11 cellular contexts compared by ENCODE assay signal in genomic region chr1:11061652-11062365, GRCh38. TPM values are rescaled to one million over a fixed set of nuclear protein-coding genes. Genes with fewer than 3 reads are reported as not detected.
DNase-seq lines count a peak whose midpoint lies in the region; ATAC-seq and TF ChIP-seq lines count a peak whose summit lies in the region.
"Had no signal": no experiment of that assay in that cellular context is flagged by ENCODE, and none has a peak within 500 bp of the region (broad histone marks: within the 10 kb centered on the region; RNA-seq: fewer than 3 reads in every experiment).

No MANE protein-coding gene starts in this region.

- no peaks in the 10 kb centered on the region for H4K20me1 ChIP-seq in KMS-11 (ENCODE audit: insufficient read depth)

- peak; percentile 17 for DNase-seq in activated CD4-positive, CD25-positive, alpha-beta regulatory T cell treated with anti-CD3 and anti-CD28 coated beads, Interleukin-2, amount 50 U/mL, for 72 hours
- no peak for DNase-seq in activated naive CD8-positive, alpha-beta T cell treated with anti-CD3 and anti-CD28 coated beads, Interleukin-2, amount 10 ng/mL, durations not matched to agents 7 days and 5 days
- no peak for DNase-seq in neural crest cell (ENCODE audit: low read depth, low spot score)
- DNase-seq in left lung: no peak
- DNase-seq in kidney tubule cell (ENCODE audit: low spot score): no peak
- DNase-seq: NCI-H2081 had no signal

- H3K4me1 Mint-ChIP-seq in activated naive CD8-positive, alpha-beta T cell treated with anti-CD3 and anti-CD28 coated beads, Interleukin-2, amount 10 ng/mL, durations not matched to agents 7 days and 5 days: peaks cover 33% of the 10 kb centered on the region
- H3K4me1 Mint-ChIP-seq in neural crest cell: peaks cover 30% of the 10 kb centered on the region

- H3K9me3 ChIP-seq in left lung: no peaks in the 10 kb centered on the region

- no peaks in the 10 kb centered on the region for H3K27me3 Mint-ChIP-seq in activated naive CD8-positive, alpha-beta T cell treated with anti-CD3 and anti-CD28 coated beads, Interleukin-2, amount 10 ng/mL, durations not matched to agents 7 days and 5 days
- H3K27me3 Mint-ChIP-seq in neural crest cell (ENCODE audit: low read depth): no peaks in the 10 kb centered on the region

- intact Hi-C loops in left lung (cut with DNase I): no loop called here

- peak overlapping the region; percentile 56 for H3K27ac ChIP-seq in KMS-11
- H3K27ac ChIP-seq in left lung: no peak overlapping the region

- TF ChIP-seq CTCF in KMS-11 (conservative IDR thresholded peaks at IDR 0.05; ENCODE audit: low read depth, low read length) (no peak), neural crest cell (conservative IDR thresholded peaks at IDR 0.05) (no peak), left lung (IDR thresholded peaks at IDR 0.05) (no peak)

- H3K79me2 ChIP-seq in KMS-11 (ENCODE audit: insufficient read depth, low read depth): peaks cover 40% of the 10 kb centered on the region

- peak overlapping the region; percentile 94 for H3K27ac Mint-ChIP-seq in activated naive CD8-positive, alpha-beta T cell treated with anti-CD3 and anti-CD28 coated beads, Interleukin-2, amount 10 ng/mL, durations not matched to agents 7 days and 5 days
- peak overlapping the region; percentile 46 for H3K27ac Mint-ChIP-seq in neural crest cell (ENCODE audit: unreplicated experiment)

- peak overlapping the region; percentile 61 for H3K4me2 ChIP-seq in KMS-11

- POLR2A ChIA-PET in activated naive CD8-positive, alpha-beta T cell treated with anti-CD3 and anti-CD28 coated beads, Interleukin-2, amount 10 ng/mL, durations not matched to agents 7 days and 5 days (lab: Charles Lee): interaction anchor here (1.3 to 4.2 kb wide), 6 partner anchors 8 to 846 kb away, joined by 4 to 28 read pairs (median 12); partner anchors contain the start of genes EXOSC10 and TARDBP

- peaks cover 12% of the 10 kb centered on the region; the same call in 1 of the 2 replicates for H3K36me3 ChIP-seq in KMS-11 (ENCODE audit: insufficient read depth)
- peaks cover 0 to 47% of the 10 kb centered on the region in 2 donors for H3K36me3 ChIP-seq in left lung

- H3K36me3 Mint-ChIP-seq in activated naive CD8-positive, alpha-beta T cell treated with anti-CD3 and anti-CD28 coated beads, Interleukin-2, amount 10 ng/mL, durations not matched to agents 7 days and 5 days: peaks cover 21% of the 10 kb centered on the region
- H3K36me3 Mint-ChIP-seq in neural crest cell (ENCODE audit: low read depth): peaks cover 16% of the 10 kb centered on the region

- H3K9ac ChIP-seq in KMS-11: peak overlapping the region; percentile 80; the same call in 1 of the 2 replicates

- H3K4me1 ChIP-seq in KMS-11 (ENCODE audit: low read depth, poor library complexity, severe bottlenecking): peaks cover 46% of the 10 kb centered on the region
- H3K4me1 ChIP-seq in left lung: peaks cover 14 to 31% of the 10 kb centered on the region in 2 donors

- H2AFZ ChIP-seq in KMS-11 (ENCODE audit: low read depth): no peak overlapping the region

- no peaks in the 10 kb centered on the region for H3K9me3 Mint-ChIP-seq in activated naive CD8-positive, alpha-beta T cell treated with anti-CD3 and anti-CD28 coated beads, Interleukin-2, amount 10 ng/mL, durations not matched to agents 7 days and 5 days
- no peaks in the 10 kb centered on the region for H3K9me3 Mint-ChIP-seq in neural crest cell

- H3K27me3 ChIP-seq in KMS-11 (ENCODE audit: insufficient read depth, low read depth): no peaks in the 10 kb centered on the region
- no peaks in the 10 kb centered on the region for H3K27me3 ChIP-seq in left lung

- H3K4me3 ChIP-seq in KMS-11 (IDR thresholded peaks at IDR 0.05; ENCODE audit: insufficient read depth, low read depth, low read length) (no peak overlapping the region), left lung (no peak overlapping the region)

- H3K4me3 Mint-ChIP-seq in activated naive CD8-positive, alpha-beta T cell treated with anti-CD3 and anti-CD28 coated beads, Interleukin-2, amount 10 ng/mL, durations not matched to agents 7 days and 5 days: peak overlapping the region; percentile 91
- peak overlapping the region; percentile 93 for H3K4me3 Mint-ChIP-seq in neural crest cell

- no peak for ATAC-seq in activated CD4-positive, CD25-positive, alpha-beta regulatory T cell treated with anti-CD3 and anti-CD28 coated beads, Interleukin-2, amount 50 U/mL, for 24 hours
- no peak for ATAC-seq in activated naive CD8-positive, alpha-beta T cell treated with anti-CD3 and anti-CD28 coated beads, Interleukin-2, amount 10 ng/mL, durations not matched to agents 7 days and 5 days (ENCODE audit: low read depth)
- no peak for ATAC-seq in left lung
- no peak for ATAC-seq in HG03439 (IDR thresholded peaks at IDR 0.05; ENCODE audit: unreplicated experiment)

RNA-seq across cellular contexts. Expression of gene SRM, which starts 2.0 kb away (rescaled TPM):
- total RNA-seq in activated naive CD8-positive, alpha-beta T cell treated with anti-CD3 and anti-CD28 coated beads, Interleukin-2, amount 10 ng/mL, durations not matched to agents 7 days and 5 days: 10 to 100 TPM; 72.3 to 85.0 TPM
- 147 and 152 TPM in 2 replicates for total RNA-seq in neural crest cell
- total RNA-seq in left lung: 100 to 1,000 TPM in 1 of 2 donors, 10 to 100 TPM in 1; 67.1 to 123 TPM

RNA-seq across cellular contexts. Expression of gene MASP2, which starts 14.8 kb away (rescaled TPM):
- total RNA-seq in activated naive CD8-positive, alpha-beta T cell treated with anti-CD3 and anti-CD28 coated beads, Interleukin-2, amount 10 ng/mL, durations not matched to agents 7 days and 5 days: not detected
- total RNA-seq in neural crest cell (0.14 TPM in 1 of 2 replicates, not detected in the other), left lung (not detected)
- total RNA-seq: dermis microvascular lymphatic vessel endothelial cell, lung microvascular endothelial cell had no signal

RNA-seq across cellular contexts. Expression of gene EXOSC10, which starts 37.9 kb away (rescaled TPM):
- total RNA-seq in activated naive CD8-positive, alpha-beta T cell treated with anti-CD3 and anti-CD28 coated beads, Interleukin-2, amount 10 ng/mL, durations not matched to agents 7 days and 5 days: 10 to 100 TPM; 89.1 to 92.8 TPM
- total RNA-seq in neural crest cell (115 and 127 TPM in 2 replicates), left lung (10 to 100 TPM; 42.9 to 53.2 TPM)

RNA-seq across cellular contexts. Expression of gene TARDBP, which starts 49.4 kb away (rescaled TPM):
- 100 to 1,000 TPM; 166 to 174 TPM for total RNA-seq in activated naive CD8-positive, alpha-beta T cell treated with anti-CD3 and anti-CD28 coated beads, Interleukin-2, amount 10 ng/mL, durations not matched to agents 7 days and 5 days
- 253 and 268 TPM in 2 replicates for total RNA-seq in neural crest cell
- 100 to 1,000 TPM; 119 to 126 TPM for total RNA-seq in left lung
